15 cellular contexts compared by ENCODE assay signal in genomic region chr2:233865838-233866237, GRCh38. TPM values are rescaled to one million over a fixed set of nuclear protein-coding genes. Genes with fewer than 3 reads are reported as not detected.
DNase-seq lines count a peak whose midpoint lies in the region; ATAC-seq, FAIRE-seq and TF ChIP-seq lines count a peak whose summit lies in the region.
"Had no signal": no experiment of that assay in that cellular context is flagged by ENCODE, and none has a peak within 500 bp of the region (broad histone marks: within the 10 kb centered on the region; RNA-seq: fewer than 3 reads in every experiment).

No MANE protein-coding gene starts in this region.

- H3K4me1 Mint-ChIP-seq in nephron progenitor cell: peaks cover 8% of the 10 kb centered on the region

- no peaks in the 10 kb centered on the region; the same call in 1 of the 2 replicates for H3K9me3 ChIP-seq in HUES6 (ENCODE audit: control insufficient read depth, insufficient read depth, low read depth, low read length)
- no peaks in the 10 kb centered on the region; the same call in 1 of the 3 replicates for H3K9me3 ChIP-seq in GM12878 (replicated peaks; ENCODE audit: control insufficient read depth, insufficient read depth, low read length)

- intact Hi-C loops in GM12878 (cut with micrococcal nuclease; ENCODE audit: unreplicated experiment): no loop called here

- CTCF ChIA-PET in GM12878 (lab: Yijun Ruan, JAX): interaction anchor here (1.2 to 2.2 kb wide), 2 partner anchors 9 to 124 kb away, joined by 3 to 6 read pairs; no protein-coding TSS in a partner anchor

- no peaks in the 10 kb centered on the region; the same call in 1 of the 2 replicates for H3K79me2 ChIP-seq in GM12878 (ENCODE audit: control insufficient read depth, insufficient read depth, low read length)

- peak; percentile 38 for FAIRE-seq in GM12878 (lab: Jason Lieb, UNC)

- H3K9me3 Mint-ChIP-seq in nephron progenitor cell: peaks cover 66% of the 10 kb centered on the region

- no peaks in the 10 kb centered on the region for H4K20me1 ChIP-seq in GM12878 (ENCODE audit: control insufficient read depth, insufficient read depth)

- RAD21 ChIA-PET in GM12878 (lab: Charles Lee; ENCODE audit: unreplicated experiment): no interaction called here

- no peak overlapping the region for H3K27ac Mint-ChIP-seq in nephron progenitor cell

- 93% methylated on average over 3 of the region's 3 CpGs for WGBS in GM12878 (ENCODE audit: insufficient coverage, insufficient replicate concordance, low lambda C conversion rate, missing lambda C conversion rate)

- SMC1A ChIA-PET in GM12878 (lab: Charles Lee; ENCODE audit: uncharacterized antibody, unreplicated experiment): no interaction called here

- no peak for TF ChIP-seq EP300 in GM12878 (IDR thresholded peaks at IDR 0.05; ENCODE audit: borderline replicate concordance in 1 of 2, control insufficient read depth in 1 of 2, low read depth in 2 of 2, low read length in 2 of 2)

- no peak overlapping the region for H3K4me2 ChIP-seq in GM12878 (ENCODE audit: control insufficient read depth, insufficient read depth)

- peaks cover 63% of the 10 kb centered on the region for H3K36me3 Mint-ChIP-seq in nephron progenitor cell (ENCODE audit: low read depth)

- BruUV-seq in GM12878 (replicated peaks; lab: Mats Ljungman, UMichigan): no TSS peak

- no peak overlapping the region for H3K27ac ChIP-seq in HUES6 (ENCODE audit: low read depth, low read length)
- no peak overlapping the region for H3K27ac ChIP-seq in GM12878 (ENCODE audit: control insufficient read depth, insufficient read depth)

- TF ChIP-seq CTCF in GM12878 (IDR thresholded peaks at IDR 0.05 in 2 of 3, conservative IDR thresholded peaks at IDR 0.05 in 1 of 3; ENCODE audit: control insufficient read depth in 2 of 3, extremely low read depth in 1 of 3, insufficient read depth in 1 of 3, low read depth in 3 of 3, low read length in 3 of 3) (peak in 1 of 3 experiments; percentile 30; a peak in 1 of 6 replicates), nephron progenitor cell (IDR thresholded peaks at IDR 0.05) (peak; percentile 20)

- H3K36me3 ChIP-seq in HUES6 (ENCODE audit: control insufficient read depth, insufficient read depth, low read length) (peaks cover 18% of the 10 kb centered on the region), GM12878 (ENCODE audit: control insufficient read depth in 2 of 2, insufficient read depth in 2 of 2, low read length in 1 of 2) (no peaks in the 10 kb centered on the region)

- ATAC-seq in GM12878: peak; percentile 31; the same call in 2 of the 3 replicates
- no peak for ATAC-seq in GM18861 (IDR thresholded peaks at IDR 0.05; ENCODE audit: unreplicated experiment)
- ATAC-seq in HG03108 (IDR thresholded peaks at IDR 0.05; ENCODE audit: unreplicated experiment): no peak

- POLR2A ChIA-PET in GM12878 (lab: Charles Lee): no interaction called here

- TF ChIP-seq POLR2A in GM12878 (IDR thresholded peaks at IDR 0.05; ENCODE audit: low read depth, low read length): no peak

- peaks cover 34% of the 10 kb centered on the region for H3K27me3 Mint-ChIP-seq in nephron progenitor cell (ENCODE audit: low read depth, poor library complexity)

- H3K9ac ChIP-seq in HUES6 (ENCODE audit: low read length) (no peak overlapping the region), GM12878 (ENCODE audit: control insufficient read depth, insufficient read depth, low read length) (no peak overlapping the region)

- H2AFZ ChIP-seq in GM12878 (ENCODE audit: control insufficient read depth, low read depth, low read length): no peak overlapping the region

- in situ Hi-C loops in GM12878 (cut with MboI): no loop called here

- no peak for TF ChIP-seq RAD21 in GM12878 (IDR thresholded peaks at IDR 0.05; ENCODE audit: insufficient read depth, low read depth, low read length)

- H3K4me1 ChIP-seq in HUES6 (ENCODE audit: control insufficient read depth, insufficient read depth, low read length) (peaks cover 11% of the 10 kb centered on the region; the same call in 1 of the 2 replicates), GM12878 (ENCODE audit: control insufficient read depth, insufficient read depth, low read length) (no peaks in the 10 kb centered on the region)

- H3K27me3 ChIP-seq in HUES6 (ENCODE audit: control insufficient read depth, insufficient read depth, low read length) (0 out of 2 replicates have a peak, but pooled peaks cover 2% of the 10 kb centered on the region), GM12878 (replicated peaks in 1 of 2; ENCODE audit: control insufficient read depth in 2 of 2, insufficient read depth in 2 of 2, low read length in 1 of 2) (no peaks in the 10 kb centered on the region)

- peak; percentile 40 for DNase-seq in DMS 273 (lab: John Stamatoyannopoulos, UW; ENCODE audit: unreplicated experiment)
- DNase-seq in DMS 273 treated with DMSO at 0.1 percent for 48 hours (lab: John Stamatoyannopoulos, UW): no peak
- DNase-seq in GM12878 (ENCODE audit: low read depth, low spot score): no peak
- no peak for DNase-seq in nephron progenitor cell
- no peak for DNase-seq in mesenteric fat pad (ENCODE audit: low spot score)
- DNase-seq: 8988T; activated CD8-positive, alpha-beta memory T cell treated with anti-CD3 and anti-CD28 coated beads, Interleukin-2, amount 50 U/mL, for 48 hours; amniotic stem cell; EL; hippocampal formation; NCI-H1694; T-helper 2 cell had no signal

- H3K4me3 Mint-ChIP-seq in nephron progenitor cell: no peak overlapping the region

- H3K4me3 ChIP-seq in HUES6 (ENCODE audit: low read depth, low read length): 0 out of 2 replicates have a peak overlapping the region, but pooled peaks have one; percentile 18
- no peak overlapping the region for H3K4me3 ChIP-seq in GM12878

TF ChIP-seq in GM12878, 131 proteins besides CTCF, POLR2A, EP300 and RAD21 (continues in another document):
- TF ChIP-seq GATAD2B (conservative IDR thresholded peaks at IDR 0.05; ENCODE audit: low read depth): no peak
- no peak for TF ChIP-seq RB1 (IDR thresholded peaks at IDR 0.05; ENCODE audit: borderline replicate concordance)
- TF ChIP-seq CREB1 (IDR thresholded peaks at IDR 0.05; ENCODE audit: low read depth): no peak
- TF ChIP-seq SMARCA5 (IDR thresholded peaks at IDR 0.05): no peak

RNA-seq across cellular contexts. Expression of gene HJURP, which starts 11.5 kb away (rescaled TPM):
- total RNA-seq in GM12878 (2013; cell fraction: nucleolus; rRNA removed): 48.9 and 49.7 TPM in 2 replicates
- 27.0 and 28.9 TPM in 2 replicates for total RNA-seq in GM12878 (2014; rRNA removed)
- total RNA-seq in GM12878 (2014; rRNA removed; fragmentation: Illumina TruSeq; extraction: Trizol): 35.3 and 35.4 TPM in 2 replicates
- 45.6 and 49.6 TPM in 2 replicates for total RNA-seq in GM12878 (2021)
- 15.9 TPM for polyA plus RNA-seq in GM12878 (2011; ENCODE audit: low read depth)
- polyA plus RNA-seq in GM12878 (2011; rRNA removed): 57.4 and 68.9 TPM in 2 replicates
- polyA plus RNA-seq in GM12878 (2011; cell fraction: cytosol; rRNA removed): 54.1 and 63.5 TPM in 2 replicates
- polyA plus RNA-seq in GM12878 (2011; cell fraction: nucleus; rRNA removed): 94.2 and 142 TPM in 2 replicates
- 21.1 and 22.8 TPM in 2 replicates for polyA plus RNA-seq in GM12878 (2012)
- 45.2 and 49.7 TPM in 2 replicates for polyA plus RNA-seq in GM12878 (2014; fragmentation: Illumina TruSeq; extraction: Trizol)
- 10 to 100 TPM; 12.7 to 12.9 TPM for polyA plus RNA-seq in GM12878 (2014; fragmentation: Nextera tagmentation; extraction: Ambion mirVana)
- polyA plus RNA-seq in GM12878 (2014; rRNA removed): 43.6 and 43.7 TPM in 2 replicates
- 10 to 100 TPM; 52.4 to 63.1 TPM for polyA plus RNA-seq in GM12878 (2016; fragmentation: Nextera tagmentation; extraction: Ambion mirVana)
- 106 and 138 TPM in 2 replicates for polyA minus RNA-seq in GM12878 (2011; rRNA and poly(A)+ RNA removed)
- polyA minus RNA-seq in GM12878 (2011; cell fraction: cytosol; rRNA and poly(A)+ RNA removed): 29.7 and 42.4 TPM in 2 replicates
- polyA minus RNA-seq in GM12878 (2011; cell fraction: nucleus; rRNA and poly(A)+ RNA removed): 25.0 and 25.6 TPM in 2 replicates
- 0.55 TPM for total RNA-seq in mesenteric fat pad

RNA-seq across cellular contexts. Expression of gene TRPM8, which starts 51.3 kb away (rescaled TPM):
- total RNA-seq in GM12878 (2013; cell fraction: nucleolus; rRNA removed): 2.3 and 3.5 TPM in 2 replicates
- total RNA-seq in GM12878 (2014; rRNA removed) (not detected in 2 replicates), GM12878 (2014; rRNA removed; fragmentation: Illumina TruSeq; extraction: Trizol) (not detected in 2 replicates), GM12878 (2021) (not detected in 2 replicates), mesenteric fat pad (not detected)
- polyA plus RNA-seq in GM12878 (2011; ENCODE audit: low read depth): not detected
- polyA plus RNA-seq in GM12878 (2011; rRNA removed) (3.9 and 5.5 TPM in 2 replicates), GM12878 (2014; fragmentation: Illumina TruSeq; extraction: Trizol) (not detected in 2 replicates), GM12878 (2014; fragmentation: Nextera tagmentation; extraction: Ambion mirVana) (not detected), GM12878 (2014; rRNA removed) (0.04 TPM in 1 of 2 replicates, not detected in the other), GM12878 (2016; fragmentation: Nextera tagmentation; extraction: Ambion mirVana) (not detected)
- polyA plus RNA-seq in GM12878 (2011; cell fraction: cytosol; rRNA removed): 5.4 and 7.1 TPM in 2 replicates
- 4.8 and 8.8 TPM in 2 replicates for polyA plus RNA-seq in GM12878 (2011; cell fraction: nucleus; rRNA removed)
- polyA plus RNA-seq in GM12878 (2012): 0.04 TPM in 1 of 2 replicates, not detected in the other
- polyA minus RNA-seq in GM12878 (2011; rRNA and poly(A)+ RNA removed): 6.1 and 7.3 TPM in 2 replicates
- 2.2 and 2.5 TPM in 2 replicates for polyA minus RNA-seq in GM12878 (2011; cell fraction: cytosol; rRNA and poly(A)+ RNA removed)
- polyA minus RNA-seq in GM12878 (2011; cell fraction: nucleus; rRNA and poly(A)+ RNA removed): 3.5 and 9.1 TPM in 2 replicates

Comparison
In these comparisons a context has a peak if more than half of its experiments do, and no peak if none do; other contexts are left out.
1. RNA of gene HJURP, which starts 11.5 kb away (total RNA-seq): 27.0 to 49.7 TPM in GM12878; 0.55 TPM in mesenteric fat pad (single experiment); every median in the first group is over 10 times any median in the second.